22 cellular contexts compared by ENCODE assay signal in genomic region chr11:41920374-41920773, GRCh38.
"Had no signal": no experiment of that assay in that cellular context is flagged by ENCODE, and none has a peak within 500 bp of the region (broad histone marks: within the 10 kb centered on the region; RNA-seq: fewer than 3 reads in every experiment).

No MANE protein-coding gene starts in this region.

- H3K27me3 ChIP-seq: MG63, SJSA1 had no signal

- DNase-seq: IMR-90, Karpas-422, KG1, MG63, NCI-H1092, NCI-H1436, NCI-H187, NCI-H2029, NCI-H2081 treated with DMSO at 0.1 percent for 48 hours, NCI-H2171, NCI-H226, NCI-H446, NCI-H510A, NCI-H524 treated with DMSO at 0.1 percent for 48 hours, NCI-H69, NCI-H774, Right ventricle myocardium superior, RPMI8226, SIG-M5 had no signal

- H3K9me3 ChIP-seq: MG63 had no signal

- ATAC-seq: HepG2 had no signal

- H3K36me3 ChIP-seq: MG63, SJSA1 had no signal

- H3K4me1 ChIP-seq: SJSA1 had no signal

- H3K4me3 ChIP-seq: MG63, SJSA1, SK-N-MC had no signal

- H3K27ac ChIP-seq: SJSA1, SK-N-MC had no signal
